9 cellular contexts compared by ENCODE assay signal in the genomic region with DNA sequence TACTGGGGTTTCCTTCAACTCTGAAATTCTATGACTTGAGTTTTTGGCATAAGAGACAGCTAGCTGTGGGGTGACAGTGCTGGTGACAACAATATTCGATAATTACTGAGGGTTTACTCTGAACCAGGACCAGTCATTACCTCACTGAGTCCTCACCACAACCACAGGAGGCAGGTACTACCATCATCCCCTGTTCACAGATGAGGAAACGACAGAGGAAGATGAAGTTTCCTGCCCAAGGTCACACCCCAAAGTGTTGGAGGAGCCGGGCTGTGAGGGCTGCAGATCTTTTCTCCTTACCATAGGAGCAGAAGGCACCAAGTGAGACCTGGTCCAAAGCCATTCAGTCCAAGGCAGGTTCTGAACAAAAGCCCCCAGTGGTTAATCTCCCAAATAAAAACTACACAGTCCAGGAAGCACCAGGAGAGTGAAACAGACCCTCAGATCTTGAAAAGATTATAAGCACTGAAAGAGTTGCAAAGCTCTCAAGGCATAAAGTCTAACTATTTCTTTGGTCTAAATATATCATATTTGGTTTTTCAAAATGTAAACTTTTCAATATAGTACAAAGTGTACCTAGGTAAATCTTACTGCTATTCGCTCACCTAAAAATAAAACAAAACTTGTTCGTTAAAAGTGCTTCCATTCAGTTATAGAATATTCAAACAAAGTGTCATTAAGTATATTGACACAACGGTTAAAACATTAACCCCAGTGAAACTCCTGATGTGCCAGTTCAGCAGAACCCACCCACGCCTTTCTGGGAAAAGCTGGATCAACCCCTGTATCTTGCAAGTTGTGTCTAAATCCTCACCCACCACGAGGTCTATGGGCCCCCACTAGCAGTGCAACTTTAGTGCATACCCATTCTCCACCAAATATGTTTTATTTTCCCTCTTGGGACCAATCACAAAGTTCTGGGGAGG.
DNase-seq lines count a peak whose midpoint lies in the region; ATAC-seq and TF ChIP-seq lines count a peak whose summit lies in the region.
"Had no signal": no experiment of that assay in that cellular context is flagged by ENCODE, and none has a peak within 500 bp of the region (broad histone marks: within the 10 kb centered on the region; RNA-seq: fewer than 3 reads in every experiment).

No MANE protein-coding gene starts in this region.

- H3K4me2 ChIP-seq in SK-N-SH, result no peak overlapping the region

- H3K4me1 ChIP-seq in liver (ENCODE audit: control insufficient read depth in 4 of 4, insufficient read depth in 4 of 4, low read length in 3 of 4) (peaks cover 6 to 25% (median 15%) of the 10 kb centered on the region in 4 donors), heart right ventricle (no peaks in the 10 kb centered on the region), SK-N-SH (ENCODE audit: control insufficient read depth in 1 of 2, insufficient read depth in 2 of 2, low read depth in 1 of 2, low read length in 1 of 2) (peaks cover 0 to 2% of the 10 kb centered on the region in 2 experiments; a peak in 2 of 4 replicates)

- intact Hi-C loops in heart right ventricle (cut with DNase I), result no loop called here

- H3K4me3 ChIP-seq in liver (ENCODE audit: low read depth in 1 of 3, low read length in 3 of 3) (no peak overlapping the region), heart right ventricle (no peak overlapping the region), SK-N-SH (ENCODE audit: low read depth in 2 of 2, low read length in 1 of 2) (no peak overlapping the region)

- no peaks in the 10 kb centered on the region for H3K9me3 ChIP-seq in liver (ENCODE audit: control insufficient read depth in 4 of 4, low read length in 3 of 4)
- H3K9me3 ChIP-seq in heart right ventricle, result no peaks in the 10 kb centered on the region
- H3K9me3 ChIP-seq in SK-N-SH, result no peaks in the 10 kb centered on the region

- DNase-seq in HT-29 (ENCODE audit: low spot score) (peak; percentile 59), dermis blood vessel endothelial cell (no peak), KG1 (lab: John Stamatoyannopoulos, UW) (no peak), heart right ventricle (no peak), SK-N-SH (no peak)
- DNase-seq: NCI-H2171 had no signal

- TF ChIP-seq RAD21 in liver (IDR thresholded peaks at IDR 0.05), result peak in 1 of 2 donors; percentile 11
- no peak for TF ChIP-seq RAD21 in SK-N-SH (IDR thresholded peaks at IDR 0.05; ENCODE audit: low read length)

- no peak overlapping the region for H2AFZ ChIP-seq in SK-N-SH (ENCODE audit: low read depth)

- no peak for TF ChIP-seq EP300 in SK-N-SH (IDR thresholded peaks at IDR 0.05; ENCODE audit: borderline replicate concordance in 1 of 2, low read depth in 1 of 2, low read length in 1 of 2)

- H4K20me1 ChIP-seq in SK-N-SH (ENCODE audit: insufficient read depth), result no peaks in the 10 kb centered on the region

- H3F3A ChIP-seq in SK-N-SH (replicated peaks; ENCODE audit: insufficient read depth), result no peaks in the 10 kb centered on the region

- CTCF ChIA-PET in SK-N-SH (lab: Yijun Ruan, JAX), result no interaction called here

- ATAC-seq in GM18502 (IDR thresholded peaks at IDR 0.05; ENCODE audit: poor library complexity, unreplicated experiment), result peak; percentile 43
- peak; percentile 32 for ATAC-seq in GM19467 (IDR thresholded peaks at IDR 0.05; ENCODE audit: unreplicated experiment)
- ATAC-seq in heart right ventricle, result no peak

- H3K9ac ChIP-seq in liver (ENCODE audit: low read depth in 1 of 2, low read length in 2 of 2), result peak overlapping the region in 1 of 2 donors; percentile 2
- no peak overlapping the region for H3K9ac ChIP-seq in SK-N-SH

- TF ChIP-seq CTCF in liver (IDR thresholded peaks at IDR 0.05; ENCODE audit: low read depth, low read length, missing input control) (no peak), heart right ventricle (IDR thresholded peaks at IDR 0.05) (no peak), SK-N-SH (IDR thresholded peaks at IDR 0.05) (no peak)

- POLR2A ChIA-PET in SK-N-SH (lab: Yijun Ruan, JAX), result no interaction called here

- H3K9me2 ChIP-seq in SK-N-SH, result no peaks in the 10 kb centered on the region

- H3K27me3 ChIP-seq in liver (ENCODE audit: control insufficient read depth in 4 of 4, insufficient read depth in 4 of 4, low read length in 3 of 4) (no peaks in the 10 kb centered on the region), heart right ventricle (peaks cover 0 to 3% (median 0%) of the 10 kb centered on the region in 7 donors), SK-N-SH (ENCODE audit: insufficient read depth) (no peaks in the 10 kb centered on the region)

- H3K79me2 ChIP-seq in SK-N-SH (ENCODE audit: insufficient read depth), result no peaks in the 10 kb centered on the region

- 27% methylated on average over 8 of the region's 8 CpGs for WGBS in liver
- 79 to 81% methylated on average over 8 of the region's 8 CpGs for WGBS in heart right ventricle, 2 donors
- 62% methylated on average over 8 of the region's 8 CpGs for WGBS in SK-N-SH (ENCODE audit: low lambda C conversion rate)

- H3K36me3 ChIP-seq in liver (ENCODE audit: control insufficient read depth in 4 of 4, insufficient read depth in 3 of 4, low read depth in 1 of 4, low read length in 3 of 4) (no peaks in the 10 kb centered on the region), heart right ventricle (no peaks in the 10 kb centered on the region), SK-N-SH (replicated peaks in 1 of 2; ENCODE audit: control insufficient read depth in 1 of 2, insufficient read depth in 2 of 2, low read length in 1 of 2) (no peaks in the 10 kb centered on the region)

- H3K27ac ChIP-seq in liver (ENCODE audit: low read depth in 1 of 2, low read length in 2 of 2) (peak overlapping the region; percentile 61 to 84), heart right ventricle (no peak overlapping the region), SK-N-SH (ENCODE audit: low read depth in 2 of 2, low read length in 1 of 2) (no peak overlapping the region)

TF ChIP-seq in liver, 16 proteins besides CTCF, POLR2A, EP300 and RAD21 (continues in another document):
- TF ChIP-seq, protein P1, sequence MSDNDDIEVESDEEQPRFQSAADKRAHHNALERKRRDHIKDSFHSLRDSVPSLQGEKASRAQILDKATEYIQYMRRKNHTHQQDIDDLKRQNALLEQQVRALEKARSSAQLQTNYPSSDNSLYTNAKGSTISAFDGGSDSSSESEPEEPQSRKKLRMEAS (IDR thresholded peaks at IDR 0.05), result peak; percentile 23
- peak; percentile 62 for TF ChIP-seq SP1 (IDR thresholded peaks at IDR 0.05)
- TF ChIP-seq TAF1 (conservative IDR thresholded peaks at IDR 0.05), result peak; percentile 27
- TF ChIP-seq FOXA1 (IDR thresholded peaks at IDR 0.05), result peak; percentile 64
- TF ChIP-seq, protein P2, sequence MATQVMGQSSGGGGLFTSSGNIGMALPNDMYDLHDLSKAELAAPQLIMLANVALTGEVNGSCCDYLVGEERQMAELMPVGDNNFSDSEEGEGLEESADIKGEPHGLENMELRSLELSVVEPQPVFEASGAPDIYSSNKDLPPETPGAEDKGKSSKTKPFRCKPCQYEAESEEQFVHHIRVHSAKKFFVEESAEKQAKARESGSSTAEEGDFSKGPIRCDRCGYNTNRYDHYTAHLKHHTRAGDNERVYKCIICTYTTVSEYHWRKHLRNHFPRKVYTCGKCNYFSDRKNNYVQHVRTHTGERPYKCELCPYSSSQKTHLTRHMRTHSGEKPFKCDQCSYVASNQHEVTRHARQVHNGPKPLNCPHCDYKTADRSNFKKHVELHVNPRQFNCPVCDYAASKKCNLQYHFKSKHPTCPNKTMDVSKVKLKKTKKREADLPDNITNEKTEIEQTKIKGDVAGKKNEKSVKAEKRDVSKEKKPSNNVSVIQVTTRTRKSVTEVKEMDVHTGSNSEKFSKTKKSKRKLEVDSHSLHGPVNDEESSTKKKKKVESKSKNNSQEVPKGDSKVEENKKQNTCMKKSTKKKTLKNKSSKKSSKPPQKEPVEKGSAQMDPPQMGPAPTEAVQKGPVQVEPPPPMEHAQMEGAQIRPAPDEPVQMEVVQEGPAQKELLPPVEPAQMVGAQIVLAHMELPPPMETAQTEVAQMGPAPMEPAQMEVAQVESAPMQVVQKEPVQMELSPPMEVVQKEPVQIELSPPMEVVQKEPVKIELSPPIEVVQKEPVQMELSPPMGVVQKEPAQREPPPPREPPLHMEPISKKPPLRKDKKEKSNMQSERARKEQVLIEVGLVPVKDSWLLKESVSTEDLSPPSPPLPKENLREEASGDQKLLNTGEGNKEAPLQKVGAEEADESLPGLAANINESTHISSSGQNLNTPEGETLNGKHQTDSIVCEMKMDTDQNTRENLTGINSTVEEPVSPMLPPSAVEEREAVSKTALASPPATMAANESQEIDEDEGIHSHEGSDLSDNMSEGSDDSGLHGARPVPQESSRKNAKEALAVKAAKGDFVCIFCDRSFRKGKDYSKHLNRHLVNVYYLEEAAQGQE (IDR thresholded peaks at IDR 0.05), result peak; percentile 20

TF ChIP-seq in SK-N-SH, 30 proteins besides CTCF, POLR2A, EP300 and RAD21 (continues in another document):
- no peak for TF ChIP-seq MXI1 (IDR thresholded peaks at IDR 0.05; ENCODE audit: low read depth, low read length)
- TF ChIP-seq RXRA (IDR thresholded peaks at IDR 0.05; ENCODE audit: borderline replicate concordance, low read depth), result no peak
- no peak for TF ChIP-seq FOXM1 (IDR thresholded peaks at IDR 0.05; ENCODE audit: low read depth)
- TF ChIP-seq, protein P1 (IDR thresholded peaks at IDR 0.05; ENCODE audit: low read depth), result no peak
- no peak for TF ChIP-seq FOSL2 (IDR thresholded peaks at IDR 0.05; ENCODE audit: borderline replicate concordance, low read depth)
- no peak for TF ChIP-seq NFIC (IDR thresholded peaks at IDR 0.05; ENCODE audit: borderline replicate concordance)
- no peak for TF ChIP-seq YY1 (IDR thresholded peaks at IDR 0.05; ENCODE audit: low read depth)

Comparison
In these comparisons a context has a peak if more than half of its experiments do, and no peak if none do; other contexts are left out.
1. ATAC-seq: peak in GM18502 (single experiment) and GM19467 (single experiment); none in heart right ventricle (0 of 8).
2. H3K27ac ChIP-seq: peak in liver (2 of 2); none in heart right ventricle (0 of 10) and SK-N-SH (0 of 2).